Comparison of ENCODE assay signal across 23 cellular contexts in genomic region chr1:234295039-234295438, GRCh38.
"Had no signal": no experiment of that assay in that cellular context is flagged by ENCODE, and none has a peak within 500 bp of the region (broad histone marks: within the 10 kb centered on the region; RNA-seq: fewer than 3 reads in every experiment).

No MANE protein-coding gene starts in this region.

- H3K9ac ChIP-seq: neural progenitor cell had no signal

- H3K9me3 ChIP-seq: colonic mucosa, suprapubic skin, thyroid gland, uterus had no signal

- DNase-seq: colonic mucosa; dermis blood vessel endothelial cell; effector CD4-positive, alpha-beta T cell; endodermal cell; erythroblast; foreskin keratinocyte; heart right ventricle; hypothalamus; kidney glomerular epithelial cell; mammary epithelial cell; natural killer cell; nucleus accumbens; ovary; right cardiac atrium; stimulated activated CD4-positive, alpha-beta T cell treated with anti-CD3 and anti-CD28 coated beads, Interleukin-2, amount 100 ng/mL, for 48 hours; stimulated activated naive CD8-positive, alpha-beta T cell treated with anti-CD3 and anti-CD28 coated beads, Interleukin-15, Interleukin-2, amounts not matched to agents 100 U/mL and 50 U/mL, for 24 hours; thyroid gland; upper lobe of left lung; uterus had no signal

- H3K36me3 ChIP-seq: colonic mucosa, heart right ventricle, neural progenitor cell, ovary, suprapubic skin, thyroid gland, upper lobe of left lung, uterus had no signal

- H3K27ac ChIP-seq: colonic mucosa, foreskin keratinocyte, heart right ventricle, neural progenitor cell, ovary, suprapubic skin, thyroid gland, upper lobe of left lung, uterus had no signal

- ATAC-seq: foreskin keratinocyte; heart right ventricle; left lobe of liver; natural killer cell; right cardiac atrium; stimulated activated naive CD8-positive, alpha-beta T cell treated with anti-CD3 and anti-CD28 coated beads, Interleukin-15, Interleukin-2, amounts not matched to agents 100 U/mL and 50 U/mL, for 24 hours had no signal

- H3K27me3 ChIP-seq: colonic mucosa, foreskin keratinocyte, neural progenitor cell, ovary, thyroid gland, upper lobe of left lung, uterus had no signal

- H2AFZ ChIP-seq: neural progenitor cell had no signal

- H3K4me2 ChIP-seq: neural progenitor cell, smooth muscle cell had no signal

- H3K4me3 ChIP-seq: colonic mucosa, heart right ventricle, neural progenitor cell, ovary, smooth muscle cell, suprapubic skin, thyroid gland, upper lobe of left lung, uterus had no signal

- H3K4me1 ChIP-seq: colonic mucosa, foreskin keratinocyte, heart right ventricle, neural progenitor cell, suprapubic skin, thyroid gland, upper lobe of left lung, uterus had no signal
